27 cellular contexts compared by ENCODE assay signal in genomic region chr2:39930175-39930926, GRCh38.
"Had no signal": no experiment of that assay in that cellular context is flagged by ENCODE, and none has a peak within 500 bp of the region (broad histone marks: within the 10 kb centered on the region; RNA-seq: fewer than 3 reads in every experiment).

No MANE protein-coding gene starts in this region.

- H3K27me3 ChIP-seq: gastrocnemius medialis, heart left ventricle, hepatocyte, ovary, sigmoid colon, transverse colon, uterus had no signal

- H3K27ac ChIP-seq: epithelial cell of prostate, gastrocnemius medialis, heart left ventricle, hepatocyte, ovary, psoas muscle, sigmoid colon, suprapubic skin, transverse colon, upper lobe of right lung, uterus had no signal

- H3K36me3 Mint-ChIP-seq: memory B cell; natural killer cell; stimulated activated effector memory CD8-positive, alpha-beta T cell treated with anti-CD3 and anti-CD28 coated beads, Interleukin-12 subunit alpha, Interleukin-12 subunit beta, amount 100 ng/mL, for 72 hours had no signal

- H3K4me1 ChIP-seq: gastrocnemius medialis, heart left ventricle, psoas muscle, sigmoid colon, suprapubic skin, transverse colon, upper lobe of right lung, uterus had no signal

- H3K4me3 ChIP-seq: gastrocnemius medialis, heart left ventricle, hepatocyte, lung, ovary, psoas muscle, sigmoid colon, suprapubic skin, transverse colon, upper lobe of right lung, uterus had no signal

- H3K9me3 Mint-ChIP-seq: dendritic cell treated with granulocyte-macrophage colony-stimulating factor and Interleukin-4, amounts not matched to agents 40 ng/mL and 50 ng/mL, for 4 days; endodermal cell; memory B cell; natural killer cell; stimulated activated effector memory CD8-positive, alpha-beta T cell treated with anti-CD3 and anti-CD28 coated beads, Interleukin-12 subunit alpha, Interleukin-12 subunit beta, amount 100 ng/mL, for 72 hours had no signal

- H2AFZ ChIP-seq: hepatocyte had no signal

- H3K27ac Mint-ChIP-seq: dendritic cell treated with granulocyte-macrophage colony-stimulating factor and Interleukin-4, amounts not matched to agents 40 ng/mL and 50 ng/mL, for 4 days; endodermal cell; memory B cell; natural killer cell; stimulated activated effector memory CD8-positive, alpha-beta T cell treated with anti-CD3 and anti-CD28 coated beads, Interleukin-12 subunit alpha, Interleukin-12 subunit beta, amount 100 ng/mL, for 72 hours had no signal

- H3K4me3 Mint-ChIP-seq: dendritic cell treated with granulocyte-macrophage colony-stimulating factor and Interleukin-4, amounts not matched to agents 40 ng/mL and 50 ng/mL, for 4 days; endodermal cell; memory B cell; natural killer cell; stimulated activated effector memory CD8-positive, alpha-beta T cell treated with anti-CD3 and anti-CD28 coated beads, Interleukin-12 subunit alpha, Interleukin-12 subunit beta, amount 100 ng/mL, for 72 hours had no signal

- H3K36me3 ChIP-seq: gastrocnemius medialis, heart left ventricle, ovary, sigmoid colon, suprapubic skin, transverse colon, upper lobe of right lung, uterus had no signal

- H3K4me1 Mint-ChIP-seq: endodermal cell; memory B cell; natural killer cell; stimulated activated effector memory CD8-positive, alpha-beta T cell treated with anti-CD3 and anti-CD28 coated beads, Interleukin-12 subunit alpha, Interleukin-12 subunit beta, amount 100 ng/mL, for 72 hours had no signal

- DNase-seq: effector CD8-positive, alpha-beta T cell; endodermal cell; foreskin fibroblast; gastrocnemius medialis; heart left ventricle; kidney; natural killer cell; occipital lobe; ovary; psoas muscle; right cardiac atrium; sigmoid colon; stimulated activated CD4-positive, alpha-beta T cell treated with anti-CD3 and anti-CD28 coated beads, Interleukin-2, amount 100 ng/mL, for 24 hours; stimulated activated CD4-positive, alpha-beta T cell treated with anti-CD3 and anti-CD28 coated beads, Interleukin-4, amount 100 ng/mL, for 24 hours; stimulated activated naive CD4-positive, alpha-beta T cell treated with Interleukin-2 at 50 U/mL for 16 hours; transverse colon; upper lobe of right lung; uterus had no signal

- H3K79me2 ChIP-seq: hepatocyte had no signal

- H3K27me3 Mint-ChIP-seq: dendritic cell treated with granulocyte-macrophage colony-stimulating factor and Interleukin-4, amounts not matched to agents 40 ng/mL and 50 ng/mL, for 4 days had no signal

- ATAC-seq: esophagus mucosa; gastrocnemius medialis; heart left ventricle; left lobe of liver; natural killer cell; psoas muscle; right cardiac atrium; stimulated activated effector memory CD8-positive, alpha-beta T cell treated with anti-CD3 and anti-CD28 coated beads, Interleukin-12 subunit alpha, Interleukin-12 subunit beta, amount 100 ng/mL, for 72 hours; upper lobe of right lung had no signal

- H3K9me3 ChIP-seq: gastrocnemius medialis, heart left ventricle, ovary, psoas muscle, sigmoid colon, suprapubic skin, transverse colon, upper lobe of right lung, uterus had no signal

- H3K4me2 ChIP-seq: hepatocyte had no signal
